Comparison of ENCODE assay signal across 1 cellular context in the genomic region with DNA sequence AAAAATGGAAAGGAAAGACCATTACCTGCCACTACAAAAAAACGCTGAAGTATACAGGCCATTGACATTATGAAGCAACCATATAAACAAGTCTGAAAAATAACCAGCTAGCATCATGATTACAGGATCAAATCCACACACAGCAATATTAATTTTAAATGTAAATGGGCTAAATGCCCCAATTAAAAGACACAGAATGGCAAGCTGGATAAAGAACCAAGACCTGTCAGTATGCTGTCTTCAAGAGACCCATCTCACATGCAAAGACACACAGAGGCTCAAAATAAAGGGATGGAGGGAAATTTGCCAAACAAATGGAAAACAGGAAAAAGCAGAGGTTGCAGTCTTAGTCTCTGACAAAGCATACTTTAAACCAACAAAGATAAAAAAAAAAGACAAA.
TF ChIP-seq lines count a peak whose summit lies in the region.

No MANE protein-coding gene starts in this region.

TF ChIP-seq in HEK293, 187 proteins besides CTCF, POLR2A, EP300 and RAD21:
- TF ChIP-seq SETDB1 (IDR thresholded peaks at IDR 0.05; ENCODE audit: insufficient read length, low read length) = peak; percentile 85
- peak; percentile 77 for TF ChIP-seq ZNF529 (tag by site-specific recombination; IDR thresholded peaks at IDR 0.05; ENCODE audit: insufficient replicate concordance)
- 0 out of 2 replicates have a peak, but pooled peaks have one; percentile 18 for TF ChIP-seq TRIM28 (IDR thresholded peaks at IDR 0.05; ENCODE audit: borderline replicate concordance, low read length)
